Comparison of ENCODE assay signal across 8 cellular contexts in the genomic region with DNA sequence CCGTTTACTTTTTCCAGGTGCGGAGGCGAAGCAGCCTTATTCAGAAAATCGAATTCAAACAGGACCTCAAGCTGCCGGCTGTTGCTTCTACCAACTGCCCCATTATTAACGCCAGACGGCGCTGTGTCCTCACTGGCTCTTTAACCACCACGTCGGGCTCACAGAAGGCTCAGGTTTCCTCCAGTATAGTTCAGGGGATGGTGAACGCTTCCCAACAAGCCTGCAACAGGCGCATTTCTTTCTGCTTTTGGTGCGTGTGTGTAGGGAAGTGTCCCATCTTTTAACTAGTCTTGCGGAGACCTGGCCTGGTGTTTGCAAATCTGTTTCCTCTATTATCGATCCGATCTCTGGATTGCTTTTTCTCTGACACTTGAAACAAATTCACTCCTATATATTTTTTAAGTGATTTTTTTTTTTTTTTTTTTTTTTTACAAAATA. TPM values are rescaled to one million over a fixed set of nuclear protein-coding genes. Genes with fewer than 3 reads are reported as not detected.
DNase-seq lines count a peak whose midpoint lies in the region; ATAC-seq and TF ChIP-seq lines count a peak whose summit lies in the region.

No MANE protein-coding gene starts in this region.

- H3K27ac Mint-ChIP-seq in Calu3 (ENCODE audit: unreplicated experiment): no peak overlapping the region
- H3K27ac Mint-ChIP-seq in activated naive CD4-positive, alpha-beta T cell treated with anti-CD3 and anti-CD28 coated beads for 36 hours: no peak overlapping the region

- no peak overlapping the region for H3K18ac ChIP-seq in trophoblast cell (ENCODE audit: low read length)

- peaks cover 35% of the 10 kb centered on the region for H3K27me3 ChIP-seq in trophoblast cell (ENCODE audit: insufficient read depth, low read length)

- no peak overlapping the region for H3K4me2 ChIP-seq in trophoblast cell (ENCODE audit: low read length)

- H3K23ac ChIP-seq in trophoblast cell (ENCODE audit: low read length): no peak overlapping the region

- no peak overlapping the region for H3K4ac ChIP-seq in trophoblast cell (ENCODE audit: low read depth, low read length)

- no peak overlapping the region for H3K4me3 ChIP-seq in trophoblast cell (ENCODE audit: low read depth, low read length)

- TF ChIP-seq CTCF in Calu3 (IDR thresholded peaks at IDR 0.05; ENCODE audit: unreplicated experiment): peak; percentile 70

- no peak overlapping the region for H4K8ac ChIP-seq in trophoblast cell (ENCODE audit: low read depth, low read length)

- no peaks in the 10 kb centered on the region for H3K79me2 ChIP-seq in trophoblast cell (ENCODE audit: control insufficient read depth, insufficient read depth, low read length, poor library complexity)

- H2BK5ac ChIP-seq in trophoblast cell (ENCODE audit: low read depth, low read length, poor library complexity): no peak overlapping the region

- H3K14ac ChIP-seq in trophoblast cell (ENCODE audit: low read length): no peak overlapping the region

- H3K4me1 Mint-ChIP-seq in Calu3 (ENCODE audit: low read depth, unreplicated experiment): no peaks in the 10 kb centered on the region
- peaks cover 10% of the 10 kb centered on the region for H3K4me1 Mint-ChIP-seq in activated naive CD4-positive, alpha-beta T cell treated with anti-CD3 and anti-CD28 coated beads for 36 hours (ENCODE audit: low read depth)

- no peaks in the 10 kb centered on the region for H3K9me3 Mint-ChIP-seq in Calu3 (ENCODE audit: low read depth, unreplicated experiment)
- no peaks in the 10 kb centered on the region for H3K9me3 Mint-ChIP-seq in activated naive CD4-positive, alpha-beta T cell treated with anti-CD3 and anti-CD28 coated beads for 36 hours

- H3K4me1 ChIP-seq in trophoblast cell (ENCODE audit: control insufficient read depth in 1 of 2, insufficient read depth in 2 of 2, low read length in 2 of 2): peaks cover 9 to 14% of the 10 kb centered on the region in 2 experiments

- H3K36me3 Mint-ChIP-seq in Calu3 (ENCODE audit: insufficient read depth, unreplicated experiment): peaks cover 3% of the 10 kb centered on the region
- no peaks in the 10 kb centered on the region for H3K36me3 Mint-ChIP-seq in activated naive CD4-positive, alpha-beta T cell treated with anti-CD3 and anti-CD28 coated beads for 36 hours (ENCODE audit: low read depth)

- H4K91ac ChIP-seq in trophoblast cell (ENCODE audit: low read depth, low read length): no peak overlapping the region

- H2AFZ ChIP-seq in trophoblast cell (ENCODE audit: insufficient read depth, low read length, poor library complexity): no peak overlapping the region

- H3K9me3 ChIP-seq in trophoblast cell (ENCODE audit: insufficient read depth, low read depth, low read length): peaks cover 5% of the 10 kb centered on the region

- WGBS in trophoblast cell (ENCODE audit: extremely low coverage, insufficient coverage, insufficient read length): no CpG with 5 or more reads among the region's 16 CpGs

- no peak overlapping the region for H3K27ac ChIP-seq in trophoblast cell (ENCODE audit: low read depth, low read length)

- H3K4me3 Mint-ChIP-seq in Calu3 (ENCODE audit: low read depth, unreplicated experiment): peak overlapping the region; percentile 51
- H3K4me3 Mint-ChIP-seq in activated naive CD4-positive, alpha-beta T cell treated with anti-CD3 and anti-CD28 coated beads for 36 hours: no peak overlapping the region

- H3K9ac ChIP-seq in trophoblast cell (ENCODE audit: low read length): no peak overlapping the region

- peak; percentile 68 for ATAC-seq in GM21723 (IDR thresholded peaks at IDR 0.05; ENCODE audit: unreplicated experiment)

- CTCF ChIA-PET in Calu3 (lab: Charles Lee): interaction anchor here (0.6 to 2.9 kb wide), 11 partner anchors 9 to 941 kb away, joined by 3 to 12 read pairs (median 4); no protein-coding TSS in a partner anchor
- CTCF ChIA-PET in activated naive CD4-positive, alpha-beta T cell treated with anti-CD3 and anti-CD28 coated beads for 36 hours (lab: Charles Lee): interaction anchor here (0.6 to 1.7 kb wide), 12 partner anchors 12 to 1165 kb away, joined by 3 to 6 read pairs (median 4); no protein-coding TSS in a partner anchor

- no peak overlapping the region for H2BK120ac ChIP-seq in trophoblast cell (ENCODE audit: insufficient read depth, low read length, poor library complexity)

- H3K79me1 ChIP-seq in trophoblast cell (ENCODE audit: low read length): no peaks in the 10 kb centered on the region

- BruUV-seq in Calu3 (replicated peaks; lab: Mats Ljungman, UMichigan): no TSS peak

- no peaks in the 10 kb centered on the region for H3K36me3 ChIP-seq in trophoblast cell (ENCODE audit: control insufficient read depth in 1 of 2, insufficient read depth in 2 of 2, low read length in 2 of 2)

- peaks cover 70% of the 10 kb centered on the region for H3K27me3 Mint-ChIP-seq in Calu3 (ENCODE audit: unreplicated experiment)
- H3K27me3 Mint-ChIP-seq in activated naive CD4-positive, alpha-beta T cell treated with anti-CD3 and anti-CD28 coated beads for 36 hours (ENCODE audit: low read depth): peaks cover 33% of the 10 kb centered on the region

- no peak overlapping the region for H2BK12ac ChIP-seq in trophoblast cell (ENCODE audit: low read length)

- no peak overlapping the region for H2AK5ac ChIP-seq in trophoblast cell (ENCODE audit: low read length)

- intact Hi-C loops in Calu3 (cut with micrococcal nuclease; ENCODE audit: unreplicated experiment): loop anchor here (2.0 to 5.0 kb wide), 2 partner anchors 61 to 125 kb away; no protein-coding TSS in a partner anchor
- intact Hi-C loops in activated naive CD4-positive, alpha-beta T cell treated with anti-CD3 and anti-CD28 coated beads for 36 hours (cut with micrococcal nuclease): loop anchor here (1.0 to 5.0 kb wide), 5 partner anchors 61 to 890 kb away; no protein-coding TSS in a partner anchor

- DNase-seq in Calu3 (peak; percentile 85), NCI-H1092 (lab: John Stamatoyannopoulos, UW) (peak; percentile 92), SK-N-DZ (ENCODE audit: low spot score) (peak; percentile 80), germinal center (ENCODE audit: low spot score) (peak; percentile 82), trophoblast cell (peak; percentile 87 to 95), ureter (ENCODE audit: low spot score) (peak; percentile 85)
- peak; percentile 82 for DNase-seq in activated naive CD4-positive, alpha-beta T cell treated with anti-CD3 and anti-CD28 coated beads for 36 hours

- H4K12ac ChIP-seq in trophoblast cell (ENCODE audit: low read depth, low read length): no peak overlapping the region

RNA-seq across cellular contexts. Expression of gene STUM, which starts 0.8 kb away (rescaled TPM):
- not detected in 2 replicates for total RNA-seq in Calu3 (2022)
- not detected in 2 replicates for polyA plus RNA-seq in SK-N-DZ (2014; cell fraction: cytosol; rRNA removed)
- 0.05 TPM in 1 of 2 replicates, not detected in the other for polyA plus RNA-seq in SK-N-DZ (2014; cell fraction: nucleus; rRNA removed)
- not detected for total RNA-seq in activated naive CD4-positive, alpha-beta T cell treated with anti-CD3 and anti-CD28 coated beads for 36 hours
- polyA plus RNA-seq in trophoblast cell (2013): not detected in 2 replicates
- total RNA-seq in ureter: 2.8 TPM
